Comparison of ENCODE assay signal across 9 cellular contexts in genomic region chr5:146662229-146662628, GRCh38.
DNase-seq lines count a peak whose midpoint lies in the region; ATAC-seq and TF ChIP-seq lines count a peak whose summit lies in the region.
"Had no signal": no experiment of that assay in that cellular context is flagged by ENCODE, and none has a peak within 500 bp of the region (broad histone marks: within the 10 kb centered on the region; RNA-seq: fewer than 3 reads in every experiment).

No MANE protein-coding gene starts in this region.

- TF ChIP-seq POLR2A in sigmoid colon (IDR thresholded peaks at IDR 0.05): no peak

- H3K27me3 Mint-ChIP-seq in effector memory CD8-positive, alpha-beta T cell: no peaks in the 10 kb centered on the region

- no peak overlapping the region for H3K4me3 ChIP-seq in sigmoid colon
- H3K4me3 ChIP-seq: BLaER1 had no signal

- H3K27me3 ChIP-seq in sigmoid colon: no peaks in the 10 kb centered on the region
- H3K27me3 ChIP-seq: BLaER1 had no signal

- no peak for TF ChIP-seq EP300 in sigmoid colon (IDR thresholded peaks at IDR 0.05)

- 89 to 92% methylated on average over 1 of the region's 1 CpG for WGBS in sigmoid colon, 2 donors

- no peak overlapping the region for H3K27ac Mint-ChIP-seq in effector memory CD8-positive, alpha-beta T cell

- no peaks in the 10 kb centered on the region for H3K36me3 ChIP-seq in sigmoid colon
- H3K36me3 ChIP-seq: BLaER1 had no signal

- no peaks in the 10 kb centered on the region for H3K9me3 ChIP-seq in sigmoid colon
- H3K9me3 ChIP-seq: BLaER1 had no signal

- no peaks in the 10 kb centered on the region for H3K9me3 Mint-ChIP-seq in effector memory CD8-positive, alpha-beta T cell

- H3K4me1 Mint-ChIP-seq in effector memory CD8-positive, alpha-beta T cell (ENCODE audit: low read depth in 2 of 2): peaks cover 1 to 11% of the 10 kb centered on the region in 2 donors

- TF ChIP-seq CTCF in sigmoid colon (IDR thresholded peaks at IDR 0.05): peak in 3 of 4 experiments; percentile 15 to 68 (median 28)

- no peak overlapping the region for H3K27ac ChIP-seq in sigmoid colon
- H3K27ac ChIP-seq: BLaER1 had no signal

- H3K36me3 Mint-ChIP-seq in effector memory CD8-positive, alpha-beta T cell (ENCODE audit: insufficient read depth): peaks cover 3% of the 10 kb centered on the region

- ATAC-seq in effector memory CD8-positive, alpha-beta T cell (replicated peaks): peak; percentile 53
- ATAC-seq in GM18867 (IDR thresholded peaks at IDR 0.05; ENCODE audit: unreplicated experiment): no peak
- no peak for ATAC-seq in HG03469 (IDR thresholded peaks at IDR 0.05; ENCODE audit: unreplicated experiment)

- peak; percentile 7 for DNase-seq in NCI-H2171 treated with DMSO at 0.1 percent for 48 hours (lab: John Stamatoyannopoulos, UW)
- DNase-seq in NCI-H2171 (lab: John Stamatoyannopoulos, UW): no peak
- peak; percentile 58 for DNase-seq in NAMALWA (ENCODE audit: low spot score)
- DNase-seq in effector memory CD8-positive, alpha-beta T cell: peak; percentile 38 to 56 (median 52)
- no peak for DNase-seq in sigmoid colon
- DNase-seq in OCI-M2 (lab: John Stamatoyannopoulos, UW; ENCODE audit: unreplicated experiment): no peak

- no peak overlapping the region for H3K4me3 Mint-ChIP-seq in effector memory CD8-positive, alpha-beta T cell

- intact Hi-C loops in sigmoid colon (cut with DNase I): loop anchor here (10.0 kb wide), 1 partner anchor 303 kb away; no protein-coding TSS in a partner anchor

- peaks cover 0 to 11% (median 2%) of the 10 kb centered on the region in 4 donors for H3K4me1 ChIP-seq in sigmoid colon
- H3K4me1 ChIP-seq: BLaER1 had no signal

Comparison
In these comparisons a context has a peak if more than half of its experiments do, and no peak if none do; other contexts are left out.
1. DNase-seq: peak in NCI-H2171 treated with DMSO at 0.1 percent for 48 hours (single experiment), NAMALWA (single experiment) and effector memory CD8-positive, alpha-beta T cell (3 of 3); none in NCI-H2171 (single experiment), sigmoid colon (single experiment) and OCI-M2 (single experiment).